In genomic region chr15:31801152-31801551, GRCh38 we compare ENCODE assay signal across 22 cellular contexts.
DNase-seq lines count a peak whose midpoint lies in the region; ATAC-seq, FAIRE-seq and TF ChIP-seq lines count a peak whose summit lies in the region.
"Had no signal": no experiment of that assay in that cellular context is flagged by ENCODE, and none has a peak within 500 bp of the region (broad histone marks: within the 10 kb centered on the region; RNA-seq: fewer than 3 reads in every experiment).

No MANE protein-coding gene starts in this region.

- H3K4me1 Mint-ChIP-seq in activated T-cell treated with anti-CD3 and anti-CD28 coated beads, Interleukin-2, amount 50 U/mL, for 4 hours (ENCODE audit: low read depth): no peaks in the 10 kb centered on the region

- H3K27ac ChIP-seq in left lung: no peak overlapping the region
- H3K27ac ChIP-seq: adrenal gland, KMS-11, VCaP had no signal

- no peak for FAIRE-seq in urothelium cell line (lab: Jason Lieb, UNC)
- FAIRE-seq: endometrium, GM12878 had no signal

- no peak overlapping the region for H3K4me3 ChIP-seq in left lung
- H3K4me3 ChIP-seq: adrenal gland, GM12878 had no signal

- intact Hi-C loops in Right ventricle myocardium inferior (cut with DNase I) (loop anchor here (2.0 kb wide), 1 partner anchor 40 kb away; no protein-coding TSS in a partner anchor), cardiac septum (cut with DNase I) (loop anchor here (10.0 kb wide), 1 partner anchor 46 kb away; no protein-coding TSS in a partner anchor), left lung (cut with DNase I) (no loop called here)

- H3K27me3 ChIP-seq in left lung: no peaks in the 10 kb centered on the region
- H3K27me3 ChIP-seq: adrenal gland had no signal

- TF ChIP-seq CTCF in left lung (IDR thresholded peaks at IDR 0.05): no peak

- DNase-seq in Right ventricle myocardium inferior (ENCODE audit: missing footprints) (no peak), cardiac septum (ENCODE audit: low spot score) (no peak), cerebellar cortex (ENCODE audit: low spot score) (peak; percentile 70), left lung (peak in 1 of 2 donors; percentile 46), urothelium cell line (ENCODE audit: low spot score) (peak; percentile 32), SW 1271 (lab: John Stamatoyannopoulos, UW) (no peak)
- DNase-seq in activated T-cell treated with anti-CD3 and anti-CD28 coated beads, Interleukin-2, amount 50 U/mL, for 4 hours: no peak
- no peak for DNase-seq in activated CD4-positive, alpha-beta T cell treated with anti-CD3 and anti-CD28 coated beads for 48 hours
- DNase-seq: activated CD8-positive, alpha-beta T cell treated with anti-CD3 and anti-CD28 coated beads, Interleukin-2, amount 10 ng/mL, durations not matched to agents 7 days and 5 days; cerebellar nuclear complex; foreskin fibroblast; mammary epithelial cell; NCI-H1417 treated with DMSO at 0.1 percent for 48 hours; NCI-H524 treated with DMSO at 0.1 percent for 48 hours had no signal

- H3K36me3 Mint-ChIP-seq in activated T-cell treated with anti-CD3 and anti-CD28 coated beads, Interleukin-2, amount 50 U/mL, for 4 hours (ENCODE audit: insufficient read depth): no peaks in the 10 kb centered on the region

- H3K9me3 Mint-ChIP-seq in activated T-cell treated with anti-CD3 and anti-CD28 coated beads, Interleukin-2, amount 50 U/mL, for 4 hours: no peaks in the 10 kb centered on the region
- H3K9me3 Mint-ChIP-seq: activated T-helper 2 cell treated with anti-CD3 and anti-CD28 coated beads, Interferon-gamma antibody, Interleukin-2, Interleukin-4, amounts not matched to agents 10 μg/mL and 5 μg/mL and 100 μg/mL, durations not matched to agents 14 hours and 24 hours and 36 hours; neural crest cell had no signal

- no peaks in the 10 kb centered on the region for H3K36me3 ChIP-seq in left lung
- H3K36me3 ChIP-seq: adrenal gland had no signal

- no peaks in the 10 kb centered on the region for H3K27me3 Mint-ChIP-seq in activated T-cell treated with anti-CD3 and anti-CD28 coated beads, Interleukin-2, amount 50 U/mL, for 4 hours (ENCODE audit: low read depth)

- no peaks in the 10 kb centered on the region for H3K4me1 ChIP-seq in left lung
- H3K4me1 ChIP-seq: adrenal gland had no signal

- H3K9me3 ChIP-seq in left lung: no peaks in the 10 kb centered on the region
- H3K9me3 ChIP-seq: adrenal gland had no signal

- no peak overlapping the region for H3K4me3 Mint-ChIP-seq in activated T-cell treated with anti-CD3 and anti-CD28 coated beads, Interleukin-2, amount 50 U/mL, for 4 hours
- H3K4me3 Mint-ChIP-seq: activated CD8-positive, alpha-beta T cell treated with anti-CD3 and anti-CD28 coated beads, Interleukin-2, amount 10 ng/mL, durations not matched to agents 7 days and 5 days; neural crest cell had no signal

- ATAC-seq in Right ventricle myocardium inferior: peak; percentile 42
- ATAC-seq in left lung: peak; percentile 26
- ATAC-seq in activated T-cell treated with anti-CD3 and anti-CD28 coated beads, Interleukin-2, amount 50 U/mL, for 4 hours: no peak
- ATAC-seq: activated CD8-positive, alpha-beta T cell treated with anti-CD3 and anti-CD28 coated beads, Interleukin-2, amount 10 ng/mL, durations not matched to agents 7 days and 5 days; sciatic nerve had no signal

Comparison
In these comparisons a context has a peak if more than half of its experiments do, and no peak if none do; other contexts are left out.
1. ATAC-seq: peak in Right ventricle myocardium inferior (single experiment) and left lung (single experiment); none in activated T-cell treated with anti-CD3 and anti-CD28 coated beads, Interleukin-2, amount 50 U/mL, for 4 hours (0 of 2).
2. DNase-seq: peak in cerebellar cortex (single experiment) and urothelium cell line (single experiment); none in Right ventricle myocardium inferior (single experiment), cardiac septum (single experiment), SW 1271 (0 of 2), activated T-cell treated with anti-CD3 and anti-CD28 coated beads, Interleukin-2, amount 50 U/mL, for 4 hours (single experiment) and activated CD4-positive, alpha-beta T cell treated with anti-CD3 and anti-CD28 coated beads for 48 hours (single experiment).
3. intact Hi-C loops: an anchor here in Right ventricle myocardium inferior (2.0 kb wide) and cardiac septum (10.0 kb wide); none called in left lung.